In genomic region chr15:59105839-59106238, GRCh38 we compare ENCODE assay signal across 8 cellular contexts. TPM values are rescaled to one million over a fixed set of nuclear protein-coding genes. Genes with fewer than 3 reads are reported as not detected.
DNase-seq lines count a peak whose midpoint lies in the region; ATAC-seq, FAIRE-seq and TF ChIP-seq lines count a peak whose summit lies in the region.

No MANE protein-coding gene starts in this region.

- POLR2A ChIA-PET in CD8-positive, alpha-beta T cell (lab: Charles Lee): no interaction called here
- POLR2A ChIA-PET in K562 (lab: Yijun Ruan, JAX): interaction anchor here (0.7 to 4.6 kb wide), 8 partner anchors 8 to 119 kb away, joined by 3 to 27 read pairs (median 4); no protein-coding TSS in a partner anchor

- no peak overlapping the region for H3K4me3 ChIP-seq in CD8-positive, alpha-beta T cell (ENCODE audit: low read depth, low read length)
- H3K4me3 ChIP-seq in K562 (peak overlapping the region; percentile 82), muscle layer of duodenum (ENCODE audit: low read depth in 1 of 2, low read length in 2 of 2) (peak overlapping the region; percentile 90 to 91)

- no peaks in the 10 kb centered on the region for H3K9me3 Mint-ChIP-seq in CD8-positive, alpha-beta T cell

- H3K36me3 Mint-ChIP-seq in CD8-positive, alpha-beta T cell: no peaks in the 10 kb centered on the region

- H3K9me1 ChIP-seq in K562 (ENCODE audit: control insufficient read depth, insufficient read depth, low read length): no peaks in the 10 kb centered on the region

- no TSS peak for BruUV-seq in K562 (replicated peaks; lab: Mats Ljungman, UMichigan)

- peak overlapping the region; percentile 97; a peak in 3 of 4 replicates for H3K9ac ChIP-seq in K562 (ENCODE audit: insufficient read depth in 1 of 2, low read depth in 2 of 2, low read length in 2 of 2)

- no peaks in the 10 kb centered on the region; the same call in 1 of the 2 replicates for H4K20me1 ChIP-seq in K562 (replicated peaks; ENCODE audit: control insufficient read depth, insufficient read depth, low read length)

- no peak overlapping the region for H3K27ac Mint-ChIP-seq in CD8-positive, alpha-beta T cell

- intact Hi-C loops in CD8-positive, alpha-beta T cell (cut with DNase I, micrococcal nuclease): loop anchor here (2.0 to 10.0 kb wide), 6 partner anchors 119 to 1369 kb away; partner anchors contain the start of genes SLTM (in 2 of the 2), BNIP2 (in 1 of the 2), GTF2A2 (in 1 of the 2) and ICE2 (in 1 of the 2)
- intact Hi-C loops in K562 (cut with micrococcal nuclease): loop anchor here (5.0 kb wide), 1 partner anchor 119 kb away; the partner anchor contains the start of gene RNF111

- no peak for TF ChIP-seq EP300 in K562 (IDR thresholded peaks at IDR 0.05; ENCODE audit: low read length)

- in situ Hi-C loops in KBM-7 (cut with MboI; ENCODE audit: low pct_unique_long_range_greater_than_20kb, low sequenced_read_pairs) (no loop called here), K562 (cut with MboI) (no loop called here)

- peaks cover 40% of the 10 kb centered on the region for H3K79me2 ChIP-seq in K562 (ENCODE audit: control insufficient read depth, insufficient read depth, low read length)

- no peaks in the 10 kb centered on the region for H3K36me3 ChIP-seq in CD8-positive, alpha-beta T cell (ENCODE audit: insufficient read depth, low read length)
- H3K36me3 ChIP-seq in K562 (ENCODE audit: control insufficient read depth, insufficient read depth, low read length) (peaks cover 38% of the 10 kb centered on the region), muscle layer of duodenum (ENCODE audit: control insufficient read depth in 1 of 2, insufficient read depth in 2 of 2, low read length in 2 of 2) (no peaks in the 10 kb centered on the region)

- peaks cover 15% of the 10 kb centered on the region for H3K4me1 Mint-ChIP-seq in CD8-positive, alpha-beta T cell (ENCODE audit: low read depth)

- H3K27me3 ChIP-seq in CD8-positive, alpha-beta T cell (ENCODE audit: insufficient read depth, low read length): no peaks in the 10 kb centered on the region
- H3K27me3 ChIP-seq in K562 (ENCODE audit: control insufficient read depth in 2 of 2, insufficient read depth in 2 of 2, low read length in 2 of 2) (no peaks in the 10 kb centered on the region), muscle layer of duodenum (ENCODE audit: low read depth, low read length) (no peaks in the 10 kb centered on the region)

- FAIRE-seq in K562 (lab: Jason Lieb, UNC) (no peak), GM12891 (lab: Jason Lieb, UNC) (no peak)

- no peak for DNase-seq in CD8-positive, alpha-beta T cell
- DNase-seq in KBM-7 (peak; percentile 9), K562 (ENCODE audit: extremely low read depth in 1 of 4, low spot score in 3 of 4) (peak in 2 of 4 experiments; percentile 21 to 27), GM12891 (ENCODE audit: insufficient read length, low spot score) (no peak), NCI-H1436 (lab: John Stamatoyannopoulos, UW) (no peak)

- H3K4me1 ChIP-seq in CD8-positive, alpha-beta T cell (ENCODE audit: insufficient read depth, low read length): peaks cover 7% of the 10 kb centered on the region
- H3K4me1 ChIP-seq in K562 (replicated peaks in 1 of 2; ENCODE audit: control insufficient read depth in 2 of 2, insufficient read depth in 2 of 2, low read length in 2 of 2) (peaks cover 3 to 7% of the 10 kb centered on the region in 2 experiments; a peak in 3 of 5 replicates), muscle layer of duodenum (ENCODE audit: control insufficient read depth in 1 of 2, insufficient read depth in 2 of 2, low read length in 2 of 2) (peaks cover 0 to 9% of the 10 kb centered on the region in 2 donors)

- 0% methylated on average over 3 of the region's 3 CpGs for WGBS in K562 (ENCODE audit: insufficient coverage, low coverage, missing lambda C conversion rate)

- CTCF ChIA-PET in CD8-positive, alpha-beta T cell (lab: Charles Lee): no interaction called here
- CTCF ChIA-PET in K562 (lab: Yijun Ruan, JAX; ENCODE audit: low intra/inter-chr PET ratio): interaction anchor here (0.8 kb wide), 1 partner anchor 33 kb away, joined by 3 read pairs; no protein-coding TSS in a partner anchor

- peak overlapping the region; percentile 87 for H3K4me2 ChIP-seq in K562 (ENCODE audit: insufficient read depth, low read length)

- no peak overlapping the region for H3K27ac ChIP-seq in CD8-positive, alpha-beta T cell (ENCODE audit: low read depth, low read length)
- H3K27ac ChIP-seq in K562 (ENCODE audit: extremely low read depth, low read depth, low read length) (peak overlapping the region; percentile 95), muscle layer of duodenum (ENCODE audit: low read length) (no peak overlapping the region)

- H3K4me3 Mint-ChIP-seq in CD8-positive, alpha-beta T cell: peak overlapping the region; percentile 95

- TF ChIP-seq POLR2A in K562 (conservative IDR thresholded peaks at IDR 0.05) (no peak), GM12891 (IDR thresholded peaks at IDR 0.05; ENCODE audit: low read depth, low read length) (no peak)

- TF ChIP-seq CTCF in CD8-positive, alpha-beta T cell (IDR thresholded peaks at IDR 0.05): no peak
- peak in 2 of 3 experiments; percentile 14 to 33; a peak in 2 of 6 replicates for TF ChIP-seq CTCF in K562 (IDR thresholded peaks at IDR 0.05 in 2 of 3, conservative IDR thresholded peaks at IDR 0.05 in 1 of 3; ENCODE audit: insufficient read depth in 2 of 3, low read depth in 1 of 3, low read length in 3 of 3)

- peak overlapping the region; percentile 95 for H2AFZ ChIP-seq in K562 (ENCODE audit: low read depth, low read length)

- TF ChIP-seq RAD21 in K562 (CRISPR knock-in tag; conservative IDR thresholded peaks at IDR 0.05 in 1 of 2, IDR thresholded peaks at IDR 0.05 in 1 of 2): peak in 1 of 2 experiments; percentile 13; a peak in 1 of 4 replicates

- no peaks in the 10 kb centered on the region for H3K9me3 ChIP-seq in CD8-positive, alpha-beta T cell (ENCODE audit: low read length)
- no peaks in the 10 kb centered on the region for H3K9me3 ChIP-seq in K562 (replicated peaks; ENCODE audit: control insufficient read depth, insufficient read depth, low read depth, low read length)
- H3K9me3 ChIP-seq in muscle layer of duodenum (ENCODE audit: control insufficient read depth in 1 of 2, low read length in 2 of 2): no peaks in the 10 kb centered on the region

- H3K27me3 Mint-ChIP-seq in CD8-positive, alpha-beta T cell (ENCODE audit: low read depth): no peaks in the 10 kb centered on the region

- no peak for ATAC-seq in CD8-positive, alpha-beta T cell
- ATAC-seq in K562 (no peak), HG03571 (IDR thresholded peaks at IDR 0.05; ENCODE audit: unreplicated experiment) (no peak), GM19395 (IDR thresholded peaks at IDR 0.05; ENCODE audit: unreplicated experiment) (no peak)

TF ChIP-seq in K562, 482 proteins besides CTCF, POLR2A, EP300 and RAD21 (continues in another document):
- TF ChIP-seq MEF2A (IDR thresholded peaks at IDR 0.05; ENCODE audit: control insufficient read depth, low read depth, low read length) (no peak), HDAC3 (IDR thresholded peaks at IDR 0.05; ENCODE audit: borderline replicate concordance, partially characterized antibody) (no peak), TFAM (CRISPR knock-in tag; conservative IDR thresholded peaks at IDR 0.05) (no peak), ZEB2 (IDR thresholded peaks at IDR 0.05) (0 out of 2 replicates have a peak, but pooled peaks have one; percentile 9), STAT5A (IDR thresholded peaks at IDR 0.05; ENCODE audit: borderline replicate concordance, low read length) (0 out of 2 replicates have a peak, but pooled peaks have one; percentile 10)

TF ChIP-seq in GM12891, 5 proteins besides CTCF, POLR2A, EP300 and RAD21:
- TF ChIP-seq PAX5 (IDR thresholded peaks at IDR 0.05; ENCODE audit: insufficient read depth, low read length, severe bottlenecking) (no peak), TAF1 (IDR thresholded peaks at IDR 0.05; ENCODE audit: low read depth, low read length) (no peak), POU2F2 (IDR thresholded peaks at IDR 0.05; ENCODE audit: low read depth, low read length) (no peak), SPI1 (IDR thresholded peaks at IDR 0.05; ENCODE audit: low read depth, low read length) (no peak), POLR2AphosphoS5 (IDR thresholded peaks at IDR 0.05; ENCODE audit: low read depth, low read length) (no peak)

RNA-seq across cellular contexts. Expression of gene CCNB2, which starts 0.9 kb away (rescaled TPM):
- under 1 TPM; 0.33 to 0.64 TPM for total RNA-seq in CD8-positive, alpha-beta T cell
- 70.6 and 88.7 TPM in 2 replicates for total RNA-seq in K562 (2011; cell fraction: chromatin; rRNA removed; ENCODE audit: low replicate concordance)
- total RNA-seq in K562 (2011; cell fraction: nucleolus; rRNA removed): 54.0 and 54.7 TPM in 2 replicates
- 69.7 and 79.8 TPM in 2 replicates for total RNA-seq in K562 (2011; cell fraction: nucleoplasm; rRNA removed)
- total RNA-seq in K562 (2014; rRNA removed) (84.8 TPM in 2 replicates), K562 (2014; rRNA removed; fragmentation: Illumina TruSeq; extraction: Trizol) (108 and 125 TPM in 2 replicates), K562 (2015; rRNA removed; fragmentation: Illumina TruSeq; extraction: Trizol) (115 and 124 TPM in 2 replicates), K562 (2021) (90.4 and 97.2 TPM in 2 replicates)
- polyA plus RNA-seq in K562 (2011; rRNA removed) (148 and 169 TPM in 2 replicates), K562 (2014; fragmentation: Illumina TruSeq; extraction: Trizol) (133 and 145 TPM in 2 replicates), K562 (2014; fragmentation: Nextera tagmentation; extraction: Ambion mirVana) (100 to 1,000 TPM; 258 to 266 TPM), K562 (2014; rRNA removed) (99.5 and 110 TPM in 2 replicates)
- 66.9 and 121 TPM in 2 replicates for polyA plus RNA-seq in K562 (2011; cell fraction: cytosol; rRNA removed)
- 56.9 and 97.4 TPM in 2 replicates for polyA plus RNA-seq in K562 (2011; cell fraction: nucleus; rRNA removed)
- 101 and 105 TPM in 2 replicates for polyA plus RNA-seq in K562 (2012)
- 136 and 139 TPM in 2 replicates for polyA minus RNA-seq in K562 (2011; rRNA and poly(A)+ RNA removed)
- 65.6 and 66.9 TPM in 2 replicates for polyA minus RNA-seq in K562 (2011; cell fraction: cytosol; rRNA and poly(A)+ RNA removed)
- 37.4 and 62.0 TPM in 2 replicates for polyA minus RNA-seq in K562 (2011; cell fraction: nucleus; rRNA and poly(A)+ RNA removed)
- 56.7 TPM for polyA plus RNA-seq in GM12891 (2012; ENCODE audit: low read depth, missing spikeins)

Comparison
In these comparisons a context has a peak if more than half of its experiments do, and no peak if none do; other contexts are left out.
1. RNA of gene CCNB2, which starts 0.9 kb away (total RNA-seq): 54.0 to 125 TPM in K562; 0.33 to 0.64 TPM in CD8-positive, alpha-beta T cell; every median in the first group is over 10 times any median in the second.